Comparison of ENCODE assay signal across 31 cellular contexts in genomic region chr1:23481026-23481597, GRCh38. TPM values are rescaled to one million over a fixed set of nuclear protein-coding genes. Genes with fewer than 3 reads are reported as not detected.
DNase-seq lines count a peak whose midpoint lies in the region; ATAC-seq, FAIRE-seq and TF ChIP-seq lines count a peak whose summit lies in the region.
"Had no signal": no experiment of that assay in that cellular context is flagged by ENCODE, and none has a peak within 500 bp of the region (broad histone marks: within the 10 kb centered on the region; RNA-seq: fewer than 3 reads in every experiment).

No MANE protein-coding gene starts in this region.

- POLR2A ChIA-PET in K562 (lab: Yijun Ruan, JAX) (interaction anchor here (0.6 to 1.2 kb wide), 4 partner anchors 16 to 112 kb away, joined by 3 to 6 read pairs (median 4); partner anchors contain the start of gene ID3), RWPE1 (lab: Yijun Ruan, JAX; ENCODE audit: low non-redundant PET) (no interaction called here)

- BruUV-seq in K562 (replicated peaks; lab: Mats Ljungman, UMichigan) = no TSS peak

- peak overlapping the region; percentile 49 for H3K4me3 Mint-ChIP-seq in natural killer cell
- no peak overlapping the region for H3K4me3 Mint-ChIP-seq in natural killer cell treated with Interleukin-12 subunit alpha and Interleukin-12 subunit beta and Interleukin-15 and Interleukin-18, amount 100 ng/mL, for 72 hours
- peak overlapping the region; percentile 93 for H3K4me3 Mint-ChIP-seq in neural crest cell
- H3K4me3 Mint-ChIP-seq in stimulated activated effector memory CD8-positive, alpha-beta T cell treated with anti-CD3 and anti-CD28 coated beads, Interleukin-12 subunit alpha, Interleukin-12 subunit beta, amount 100 ng/mL, for 72 hours = no peak overlapping the region

- H3K9me3 Mint-ChIP-seq in natural killer cell (no peaks in the 10 kb centered on the region), neural crest cell (no peaks in the 10 kb centered on the region)
- no peaks in the 10 kb centered on the region for H3K9me3 Mint-ChIP-seq in natural killer cell treated with Interleukin-12 subunit alpha and Interleukin-12 subunit beta and Interleukin-15 and Interleukin-18, amount 100 ng/mL, for 72 hours
- H3K9me3 Mint-ChIP-seq in stimulated activated effector memory CD8-positive, alpha-beta T cell treated with anti-CD3 and anti-CD28 coated beads, Interleukin-12 subunit alpha, Interleukin-12 subunit beta, amount 100 ng/mL, for 72 hours = no peaks in the 10 kb centered on the region
- H3K9me3 Mint-ChIP-seq: activated T-helper 2 cell treated with anti-CD3 and anti-CD28 coated beads, Interferon-gamma antibody, Interleukin-2, Interleukin-4, amounts not matched to agents 10 μg/mL and 5 μg/mL and 100 μg/mL, durations not matched to agents 14 hours and 24 hours and 36 hours had no signal

- peaks cover 39 to 46% of the 10 kb centered on the region in 2 experiments for H3K4me1 ChIP-seq in K562 (replicated peaks in 1 of 2; ENCODE audit: control insufficient read depth in 2 of 2, insufficient read depth in 2 of 2, low read length in 2 of 2)
- H3K4me1 ChIP-seq: foreskin keratinocyte, prostate gland had no signal

- H4K20me1 ChIP-seq in K562 (replicated peaks; ENCODE audit: control insufficient read depth, insufficient read depth, low read length) = no peaks in the 10 kb centered on the region

- WGBS in K562 (ENCODE audit: insufficient coverage, low coverage, missing lambda C conversion rate) = 70% methylated on average over 7 of the region's 7 CpGs

- no peaks in the 10 kb centered on the region for H3K9me1 ChIP-seq in K562 (ENCODE audit: control insufficient read depth, insufficient read depth, low read length)

- no peaks in the 10 kb centered on the region for H3K27me3 ChIP-seq in K562 (ENCODE audit: control insufficient read depth in 2 of 2, insufficient read depth in 2 of 2, low read length in 2 of 2)
- H3K27me3 ChIP-seq: brain microvascular endothelial cell, esophagus muscularis mucosa, SJCRH30, suprapubic skin had no signal

- H3K36me3 Mint-ChIP-seq in natural killer cell (no peaks in the 10 kb centered on the region), neural crest cell (ENCODE audit: low read depth) (no peaks in the 10 kb centered on the region)
- H3K36me3 Mint-ChIP-seq in natural killer cell treated with Interleukin-12 subunit alpha and Interleukin-12 subunit beta and Interleukin-15 and Interleukin-18, amount 100 ng/mL, for 72 hours = no peaks in the 10 kb centered on the region
- no peaks in the 10 kb centered on the region for H3K36me3 Mint-ChIP-seq in stimulated activated effector memory CD8-positive, alpha-beta T cell treated with anti-CD3 and anti-CD28 coated beads, Interleukin-12 subunit alpha, Interleukin-12 subunit beta, amount 100 ng/mL, for 72 hours

- FAIRE-seq in K562 (lab: Jason Lieb, UNC) = no peak
- FAIRE-seq: GM19239, small intestine had no signal

- H3K27me3 Mint-ChIP-seq in natural killer cell (ENCODE audit: low read depth in 2 of 2) (peaks cover 19 to 35% of the 10 kb centered on the region in 2 donors), neural crest cell (ENCODE audit: low read depth) (peaks cover 8% of the 10 kb centered on the region)
- H3K27me3 Mint-ChIP-seq in natural killer cell treated with Interleukin-12 subunit alpha and Interleukin-12 subunit beta and Interleukin-15 and Interleukin-18, amount 100 ng/mL, for 72 hours = peaks cover 26 to 36% of the 10 kb centered on the region in 2 donors

- H3K9ac ChIP-seq in K562 (ENCODE audit: insufficient read depth in 1 of 2, low read depth in 2 of 2, low read length in 2 of 2) = peak overlapping the region in 1 of 2 experiments; percentile 60; a peak in 1 of 4 replicates

- H3K27ac ChIP-seq in K562 (ENCODE audit: extremely low read depth, low read depth, low read length) = no peak overlapping the region
- H3K27ac ChIP-seq in RWPE1 = no peak overlapping the region
- H3K27ac ChIP-seq: brain microvascular endothelial cell, foreskin keratinocyte, HL-60, prostate gland, SJCRH30, suprapubic skin, WERI-Rb-1 had no signal

- no peak for TF ChIP-seq POLR2A in K562 (conservative IDR thresholded peaks at IDR 0.05)

- intact Hi-C loops in natural killer cell (cut with micrococcal nuclease) = no loop called here
- intact Hi-C loops in K562 (cut with micrococcal nuclease) = no loop called here

- H3K79me2 ChIP-seq in K562 (ENCODE audit: control insufficient read depth, insufficient read depth, low read length) = peaks cover 12% of the 10 kb centered on the region; the same call in 2 of the 3 replicates

- no peaks in the 10 kb centered on the region for H3K9me3 ChIP-seq in K562 (replicated peaks; ENCODE audit: control insufficient read depth, insufficient read depth, low read depth, low read length)
- H3K9me3 ChIP-seq: esophagus muscularis mucosa, prostate gland, SJCRH30, suprapubic skin had no signal

- no peak overlapping the region for H3K4me2 ChIP-seq in K562 (ENCODE audit: insufficient read depth, low read length)

- TF ChIP-seq CTCF in natural killer cell (IDR thresholded peaks at IDR 0.05) = no peak
- TF ChIP-seq CTCF in K562 (IDR thresholded peaks at IDR 0.05 in 2 of 3, conservative IDR thresholded peaks at IDR 0.05 in 1 of 3; ENCODE audit: insufficient read depth in 2 of 3, low read depth in 1 of 3, low read length in 3 of 3) = no peak
- no peak for TF ChIP-seq CTCF in neural crest cell (conservative IDR thresholded peaks at IDR 0.05)
- no peak for TF ChIP-seq CTCF in RWPE1 (conservative IDR thresholded peaks at IDR 0.05; ENCODE audit: low read depth)

- H2AFZ ChIP-seq in K562 (ENCODE audit: low read depth, low read length) = no peak overlapping the region

- TF ChIP-seq RAD21 in K562 (CRISPR knock-in tag; conservative IDR thresholded peaks at IDR 0.05 in 1 of 2, IDR thresholded peaks at IDR 0.05 in 1 of 2) = no peak

- DNase-seq in natural killer cell (no peak), K562 (ENCODE audit: extremely low read depth in 1 of 4, low spot score in 3 of 4) (no peak), neural crest cell (ENCODE audit: low read depth, low spot score) (no peak), RWPE1 (ENCODE audit: low spot score) (no peak)
- DNase-seq in natural killer cell treated with Interleukin-12 subunit alpha and Interleukin-12 subunit beta and Interleukin-15 and Interleukin-18, amount 100 ng/mL, for 72 hours (ENCODE audit: low spot score) = no peak
- DNase-seq in stimulated activated effector memory CD8-positive, alpha-beta T cell treated with anti-CD3 and anti-CD28 coated beads, Interleukin-12 subunit alpha, Interleukin-12 subunit beta, amount 100 ng/mL, for 72 hours (ENCODE audit: low spot score in 2 of 2) = no peak
- no peak for DNase-seq in activated CD4-positive, CD25-positive, alpha-beta regulatory T cell treated with anti-CD3 and anti-CD28 coated beads, Interleukin-2, amount 50 U/mL, for 72 hours
- DNase-seq: activated CD4-positive, alpha-beta T cell treated with anti-CD3 and anti-CD28 coated beads for 48 hours; activated naive CD4-positive, alpha-beta T cell treated with anti-CD3 and anti-CD28 coated beads, Interleukin-2, amount 50 U/mL, for 16 hours; AML-193; amniotic stem cell; brain microvascular endothelial cell; foreskin keratinocyte; hypothalamus; Kasumi-1; left colon; NCI-H146; NCI-H226; NCI-H69; nucleus accumbens; SJCRH30; small intestine; stimulated activated naive CD4-positive, alpha-beta T cell; T-helper 9 cell; WERI-Rb-1 had no signal

- no peak for ATAC-seq in natural killer cell
- no peak for ATAC-seq in natural killer cell treated with Interleukin-12 subunit alpha and Interleukin-12 subunit beta and Interleukin-15 and Interleukin-18, amount 100 ng/mL, for 72 hours
- no peak for ATAC-seq in K562
- no peak for ATAC-seq in stimulated activated effector memory CD8-positive, alpha-beta T cell treated with anti-CD3 and anti-CD28 coated beads, Interleukin-12 subunit alpha, Interleukin-12 subunit beta, amount 100 ng/mL, for 72 hours
- ATAC-seq: foreskin keratinocyte, left colon had no signal

- no peak overlapping the region for H3K27ac Mint-ChIP-seq in natural killer cell
- no peak overlapping the region for H3K27ac Mint-ChIP-seq in natural killer cell treated with Interleukin-12 subunit alpha and Interleukin-12 subunit beta and Interleukin-15 and Interleukin-18, amount 100 ng/mL, for 72 hours
- H3K27ac Mint-ChIP-seq in neural crest cell (ENCODE audit: unreplicated experiment) = peak overlapping the region; percentile 43
- H3K27ac Mint-ChIP-seq in stimulated activated effector memory CD8-positive, alpha-beta T cell treated with anti-CD3 and anti-CD28 coated beads, Interleukin-12 subunit alpha, Interleukin-12 subunit beta, amount 100 ng/mL, for 72 hours = no peak overlapping the region
- H3K27ac Mint-ChIP-seq: activated T-helper 2 cell treated with anti-CD3 and anti-CD28 coated beads, Interferon-gamma antibody, Interleukin-2, Interleukin-4, amounts not matched to agents 10 μg/mL and 5 μg/mL and 100 μg/mL, durations not matched to agents 14 hours and 24 hours and 36 hours had no signal

- H3K4me3 ChIP-seq in K562 = no peak overlapping the region
- H3K4me3 ChIP-seq: esophagus muscularis mucosa, prostate gland, SJCRH30, suprapubic skin had no signal

- peaks cover 5% of the 10 kb centered on the region; the same call in 1 of the 3 replicates for H3K36me3 ChIP-seq in K562 (ENCODE audit: control insufficient read depth, insufficient read depth, low read length)
- H3K36me3 ChIP-seq: brain microvascular endothelial cell, prostate gland, suprapubic skin, WERI-Rb-1 had no signal

- TF ChIP-seq EP300 in K562 (IDR thresholded peaks at IDR 0.05; ENCODE audit: low read length) = no peak

- CTCF ChIA-PET in K562 (lab: Yijun Ruan, JAX; ENCODE audit: low intra/inter-chr PET ratio) (no interaction called here), RWPE1 (lab: Yijun Ruan, JAX) (interaction anchor here (0.5 kb wide), 1 partner anchor 17 kb away, joined by 3 read pairs; no protein-coding TSS in a partner anchor)

- peaks cover 13 to 18% of the 10 kb centered on the region in 2 donors for H3K4me1 Mint-ChIP-seq in natural killer cell
- H3K4me1 Mint-ChIP-seq in natural killer cell treated with Interleukin-12 subunit alpha and Interleukin-12 subunit beta and Interleukin-15 and Interleukin-18, amount 100 ng/mL, for 72 hours (ENCODE audit: low read depth in 2 of 2) = peaks cover 10 to 12% of the 10 kb centered on the region in 2 donors
- peaks cover 48% of the 10 kb centered on the region for H3K4me1 Mint-ChIP-seq in neural crest cell
- H3K4me1 Mint-ChIP-seq in stimulated activated effector memory CD8-positive, alpha-beta T cell treated with anti-CD3 and anti-CD28 coated beads, Interleukin-12 subunit alpha, Interleukin-12 subunit beta, amount 100 ng/mL, for 72 hours = peaks cover 22% of the 10 kb centered on the region

- in situ Hi-C loops in K562 (cut with MboI) = no loop called here

RNA-seq across cellular contexts. Expression of gene ASAP3, which starts 2.9 kb away (rescaled TPM):
- total RNA-seq in natural killer cell (under 1 TPM; 0.25 to 0.70 (median 0.59) TPM), K562 (2014; rRNA removed) (19.0 and 23.0 TPM in 2 replicates), K562 (2014; rRNA removed; fragmentation: Illumina TruSeq; extraction: Trizol) (14.3 and 14.8 TPM in 2 replicates), K562 (2015; rRNA removed; fragmentation: Illumina TruSeq; extraction: Trizol) (15.7 and 17.4 TPM in 2 replicates), K562 (2021) (27.6 and 31.2 TPM in 2 replicates), neural crest cell (45.5 and 45.8 TPM in 2 replicates)
- total RNA-seq in natural killer cell treated with Interleukin-12 subunit alpha and Interleukin-12 subunit beta and Interleukin-15 and Interleukin-18, amount 100 ng/mL, for 72 hours = not detected
- 34.4 and 65.3 TPM in 2 replicates for total RNA-seq in K562 (2011; cell fraction: chromatin; rRNA removed; ENCODE audit: low replicate concordance)
- 32.2 and 34.5 TPM in 2 replicates for total RNA-seq in K562 (2011; cell fraction: nucleolus; rRNA removed)
- total RNA-seq in K562 (2011; cell fraction: nucleoplasm; rRNA removed) = 33.9 and 40.0 TPM in 2 replicates
- polyA plus RNA-seq in K562 (2011; rRNA removed) (16.1 and 25.4 TPM in 2 replicates), K562 (2014; fragmentation: Illumina TruSeq; extraction: Trizol) (21.3 and 22.3 TPM in 2 replicates), K562 (2014; fragmentation: Nextera tagmentation; extraction: Ambion mirVana) (1 to 10 TPM; 1.7 to 2.8 TPM), K562 (2014; rRNA removed) (17.9 and 20.3 TPM in 2 replicates)
- 17.1 and 17.2 TPM in 2 replicates for polyA plus RNA-seq in K562 (2011; cell fraction: cytosol; rRNA removed)
- polyA plus RNA-seq in K562 (2011; cell fraction: nucleus; rRNA removed) = 63.8 and 76.4 TPM in 2 replicates
- 17.6 and 38.9 TPM in 2 replicates for polyA plus RNA-seq in K562 (2012)
- polyA minus RNA-seq in K562 (2011; rRNA and poly(A)+ RNA removed) = 16.7 and 24.0 TPM in 2 replicates
- 15.0 TPM in 2 replicates for polyA minus RNA-seq in K562 (2011; cell fraction: cytosol; rRNA and poly(A)+ RNA removed)
- 10.9 and 21.7 TPM in 2 replicates for polyA minus RNA-seq in K562 (2011; cell fraction: nucleus; rRNA and poly(A)+ RNA removed)
- total RNA-seq: activated T-helper 2 cell treated with anti-CD3 and anti-CD28 coated beads, Interferon-gamma antibody, Interleukin-2, Interleukin-4, amounts not matched to agents 10 μg/mL and 5 μg/mL and 100 μg/mL, durations not matched to agents 14 hours and 24 hours and 36 hours had no signal

RNA-seq across cellular contexts. Expression of gene E2F2, which starts 49.9 kb away (rescaled TPM):
- 1 to 10 TPM; 2.1 to 3.9 (median 3.2) TPM for total RNA-seq in natural killer cell
- 10 to 100 TPM; 10.7 to 15.5 TPM for total RNA-seq in natural killer cell treated with Interleukin-12 subunit alpha and Interleukin-12 subunit beta and Interleukin-15 and Interleukin-18, amount 100 ng/mL, for 72 hours
- total RNA-seq in K562 (2011; cell fraction: chromatin; rRNA removed; ENCODE audit: low replicate concordance) = 29.6 and 39.0 TPM in 2 replicates
- total RNA-seq in K562 (2011; cell fraction: nucleolus; rRNA removed) = 13.2 and 15.8 TPM in 2 replicates
- total RNA-seq in K562 (2011; cell fraction: nucleoplasm; rRNA removed) = 21.7 and 23.2 TPM in 2 replicates
- 14.9 and 19.9 TPM in 2 replicates for total RNA-seq in K562 (2014; rRNA removed)
- 11.0 and 11.4 TPM in 2 replicates for total RNA-seq in K562 (2014; rRNA removed; fragmentation: Illumina TruSeq; extraction: Trizol)
- total RNA-seq in K562 (2015; rRNA removed; fragmentation: Illumina TruSeq; extraction: Trizol) = 11.7 and 12.0 TPM in 2 replicates
- 22.5 and 25.3 TPM in 2 replicates for total RNA-seq in K562 (2021)
- polyA plus RNA-seq in K562 (2011; rRNA removed) = 3.1 and 4.2 TPM in 2 replicates
- 3.0 and 3.9 TPM in 2 replicates for polyA plus RNA-seq in K562 (2011; cell fraction: cytosol; rRNA removed)
- polyA plus RNA-seq in K562 (2011; cell fraction: nucleus; rRNA removed) = 8.1 and 9.2 TPM in 2 replicates
- 9.2 and 10.2 TPM in 2 replicates for polyA plus RNA-seq in K562 (2012)
- 14.3 and 16.1 TPM in 2 replicates for polyA plus RNA-seq in K562 (2014; fragmentation: Illumina TruSeq; extraction: Trizol)
- polyA plus RNA-seq in K562 (2014; fragmentation: Nextera tagmentation; extraction: Ambion mirVana) = 1 to 10 TPM; 3.8 to 4.0 TPM
- 10.1 and 10.3 TPM in 2 replicates for polyA plus RNA-seq in K562 (2014; rRNA removed)
- polyA minus RNA-seq in K562 (2011; rRNA and poly(A)+ RNA removed) = 3.5 and 4.7 TPM in 2 replicates
- 5.8 and 6.5 TPM in 2 replicates for polyA minus RNA-seq in K562 (2011; cell fraction: cytosol; rRNA and poly(A)+ RNA removed)
- polyA minus RNA-seq in K562 (2011; cell fraction: nucleus; rRNA and poly(A)+ RNA removed) = 5.1 and 8.9 TPM in 2 replicates
- total RNA-seq in neural crest cell = 23.5 and 23.7 TPM in 2 replicates

RNA-seq across cellular contexts. Expression of gene TCEA3, which starts 56.6 kb away (rescaled TPM):
- total RNA-seq in natural killer cell (1 to 10 TPM in 1 of 3 donors, under 1 TPM in 2; 0.75 to 1.5 (median 0.94) TPM), K562 (2014; rRNA removed) (0.33 and 0.54 TPM in 2 replicates), K562 (2014; rRNA removed; fragmentation: Illumina TruSeq; extraction: Trizol) (0.45 and 0.51 TPM in 2 replicates), K562 (2015; rRNA removed; fragmentation: Illumina TruSeq; extraction: Trizol) (0.34 and 0.36 TPM in 2 replicates), K562 (2021) (0.49 and 0.55 TPM in 2 replicates), neural crest cell (1.2 and 1.5 TPM in 2 replicates)
- under 1 TPM in 1 of 2 donors, not detected in 1; 0.31 TPM for total RNA-seq in natural killer cell treated with Interleukin-12 subunit alpha and Interleukin-12 subunit beta and Interleukin-15 and Interleukin-18, amount 100 ng/mL, for 72 hours
- total RNA-seq in K562 (2011; cell fraction: chromatin; rRNA removed; ENCODE audit: low replicate concordance) = 0.86 and 1.4 TPM in 2 replicates
- 0.67 and 1.4 TPM in 2 replicates for total RNA-seq in K562 (2011; cell fraction: nucleolus; rRNA removed)
- 0.66 and 0.84 TPM in 2 replicates for total RNA-seq in K562 (2011; cell fraction: nucleoplasm; rRNA removed)
- polyA plus RNA-seq in K562 (2011; rRNA removed) (0.34 and 0.54 TPM in 2 replicates), K562 (2014; fragmentation: Illumina TruSeq; extraction: Trizol) (0.16 and 0.66 TPM in 2 replicates), K562 (2014; fragmentation: Nextera tagmentation; extraction: Ambion mirVana) (under 1 TPM; 0.03 to 0.10 TPM), K562 (2014; rRNA removed) (0.13 and 0.80 TPM in 2 replicates)
- 0.19 and 0.45 TPM in 2 replicates for polyA plus RNA-seq in K562 (2011; cell fraction: cytosol; rRNA removed)
- 0.81 and 0.90 TPM in 2 replicates for polyA plus RNA-seq in K562 (2011; cell fraction: nucleus; rRNA removed)
- polyA plus RNA-seq in K562 (2012) = 0.49 and 0.76 TPM in 2 replicates
- polyA minus RNA-seq in K562 (2011; rRNA and poly(A)+ RNA removed) = 0.25 and 0.27 TPM in 2 replicates
- polyA minus RNA-seq in K562 (2011; cell fraction: cytosol; rRNA and poly(A)+ RNA removed) = not detected in 2 replicates
- 0.27 and 0.56 TPM in 2 replicates for polyA minus RNA-seq in K562 (2011; cell fraction: nucleus; rRNA and poly(A)+ RNA removed)
- total RNA-seq: SJCRH30 had no signal

Comparison
In these comparisons a context has a peak if more than half of its experiments do, and no peak if none do; other contexts are left out.
1. H3K4me3 Mint-ChIP-seq: peak in natural killer cell (single experiment) and neural crest cell (single experiment); none in natural killer cell treated with Interleukin-12 subunit alpha and Interleukin-12 subunit beta and Interleukin-15 and Interleukin-18, amount 100 ng/mL, for 72 hours (single experiment) and stimulated activated effector memory CD8-positive, alpha-beta T cell treated with anti-CD3 and anti-CD28 coated beads, Interleukin-12 subunit alpha, Interleukin-12 subunit beta, amount 100 ng/mL, for 72 hours (single experiment).
2. RNA of gene ASAP3, which starts 2.9 kb away (total RNA-seq): 45.5 to 45.8 TPM in neural crest cell and 14.3 to 65.3 TPM in K562; 0.25 to 0.70 TPM in natural killer cell and not detected in natural killer cell treated with Interleukin-12 subunit alpha and Interleukin-12 subunit beta and Interleukin-15 and Interleukin-18, amount 100 ng/mL, for 72 hours; every median in the first group is over 4 times any median in the second.